Comparison of ENCODE assay signal across 30 cellular contexts in genomic region chr11:104328514-104328912, GRCh38.
"Had no signal": no experiment of that assay in that cellular context is flagged by ENCODE, and none has a peak within 500 bp of the region (broad histone marks: within the 10 kb centered on the region; RNA-seq: fewer than 3 reads in every experiment).

No MANE protein-coding gene starts in this region.

- H3K36me3 ChIP-seq: SJCRH30 had no signal

- H3K4me3 ChIP-seq: SJCRH30 had no signal

- H3K27ac ChIP-seq: SJCRH30, VCaP had no signal

- H3K27me3 ChIP-seq: SJCRH30 had no signal

- H3K4me1 ChIP-seq: SJCRH30 had no signal

- DNase-seq: activated B cell treated with CpG ODN at 0.5 μM for 24 hours; activated CD4-positive, alpha-beta memory T cell treated with anti-CD3 and anti-CD28 coated beads, Interleukin-2, amount 10 ng/mL, durations not matched to agents 7 days and 5 days; activated CD4-positive, alpha-beta T cell treated with anti-CD3 and anti-CD28 coated beads for 4 hours; activated CD4-positive, CD25-positive, alpha-beta regulatory T cell treated with anti-CD3 and anti-CD28 coated beads, Interleukin-2, amount 50 U/mL, for 72 hours; activated CD8-positive, alpha-beta memory T cell treated with anti-CD3 and anti-CD28 coated beads for 24 hours; activated CD8-positive, alpha-beta memory T cell treated with anti-CD3 and anti-CD28 coated beads, Interleukin-2, amount 10 ng/mL, durations not matched to agents 7 days and 5 days; activated CD8-positive, alpha-beta memory T cell treated with anti-CD3 and anti-CD28 coated beads, Interleukin-2, amount 50 U/mL, for 48 hours; activated effector memory CD4-positive, alpha-beta T cell treated with Interleukin-2 at 50 U/mL for 16 hours; activated naive CD4-positive, alpha-beta T cell treated with anti-CD3 and anti-CD28 coated beads, Interleukin-2, amount 10 ng/mL, durations not matched to agents 7 days and 5 days; activated naive CD8-positive, alpha-beta T cell treated with anti-CD3 and anti-CD28 coated beads, Interleukin-2, amount 50 U/mL, for 24 hours; activated T-cell treated with anti-CD3 and anti-CD28 coated beads, Interleukin-2, amount 50 U/mL, for 48 hours; anterior cingulate cortex; cerebellar nuclear complex; KG1; MM.1S; MV-4-11; NCI-H1092; NCI-H1436 treated with DMSO at 0.1 percent for 48 hours; NCI-H1694 treated with DMSO at 0.1 percent for 48 hours; NCI-H2029; NCI-H2171 treated with DMSO at 0.1 percent for 48 hours; NCI-H2227 treated with DMSO at 0.1 percent for 48 hours; NCI-H524 treated with DMSO at 0.1 percent for 48 hours; SJCRH30; SW 1271; T-helper 1 cell; T-helper 2 cell; T-helper 9 cell had no signal

- H3K9me3 ChIP-seq: SJCRH30 had no signal

- ATAC-seq: activated CD8-positive, alpha-beta memory T cell treated with anti-CD3 and anti-CD28 coated beads, Interleukin-2, amount 10 ng/mL, durations not matched to agents 7 days and 5 days; activated naive CD8-positive, alpha-beta T cell treated with anti-CD3 and anti-CD28 coated beads, Interleukin-2, amount 50 U/mL, for 24 hours; Panc1 had no signal
